ENCODE assay signal across 8 cellular contexts in genomic region chr18:46155652-46156051, GRCh38. TPM values are rescaled to one million over a fixed set of nuclear protein-coding genes. Genes with fewer than 3 reads are reported as not detected.
DNase-seq lines count a peak whose midpoint lies in the region; ATAC-seq and TF ChIP-seq lines count a peak whose summit lies in the region.

No MANE protein-coding gene starts in this region.

- TF ChIP-seq POLR2A in ovary (IDR thresholded peaks at IDR 0.05): no peak
- no peak for TF ChIP-seq POLR2A in heart left ventricle (IDR thresholded peaks at IDR 0.05)

- H3K36me3 ChIP-seq in ovary (no peaks in the 10 kb centered on the region), heart left ventricle (no peaks in the 10 kb centered on the region)

- TF ChIP-seq EP300 in ovary (IDR thresholded peaks at IDR 0.05): no peak

- ATAC-seq in esophagus mucosa (peak; percentile 73), GM19324 (IDR thresholded peaks at IDR 0.05; ENCODE audit: low FRiP score, unreplicated experiment) (no peak), heart left ventricle (no peak)

- H3K4me1 ChIP-seq in ovary (ENCODE audit: insufficient read depth): no peaks in the 10 kb centered on the region
- H3K4me1 ChIP-seq in heart left ventricle: peaks cover 0 to 20% (median 0%) of the 10 kb centered on the region in 12 donors

- H3K27me3 ChIP-seq in ovary (no peaks in the 10 kb centered on the region), heart left ventricle (no peaks in the 10 kb centered on the region)

- H3K27ac ChIP-seq in ovary: no peak overlapping the region
- peak overlapping the region in 1 of 12 donors; percentile 16 for H3K27ac ChIP-seq in heart left ventricle

- 85 to 90% (median 85%) methylated on average over 2 of the region's 2 CpGs for WGBS in ovary, 3 donors
- WGBS in heart left ventricle, 4 donors: 75 to 82% (median 76%) methylated on average over 2 of the region's 2 CpGs

- intact Hi-C loops in ovary (cut with DNase I): loop anchor here in 1 of 4 donors (10.0 kb wide), 1 partner anchor 499 kb away; the partner anchor contains the start of gene LOXHD1
- intact Hi-C loops in heart left ventricle (cut with DNase I): loop anchor here in 2 of 10 donors (10.0 kb wide), 2 partner anchors 259 to 349 kb away; no protein-coding TSS in a partner anchor

- DNase-seq in GOT3 (lab: John Stamatoyannopoulos, UW): peak; percentile 1
- DNase-seq in activated CD4-positive, CD25-positive, alpha-beta regulatory T cell (lab: John Stamatoyannopoulos, UW): peak in 3 of 4 experiments; percentile 19 to 49 (median 48)
- DNase-seq in stimulated activated CD8-positive, alpha-beta memory T cell treated with anti-CD3 and anti-CD28 coated beads, Interleukin-15, amount 100 ng/mL, for 48 hours (ENCODE audit: low read depth in 2 of 2): peak; percentile 30 to 34
- DNase-seq in ovary: no peak
- DNase-seq in Kasumi-1 (lab: John Stamatoyannopoulos, UW): no peak
- DNase-seq in heart left ventricle: no peak

- H3K9me3 ChIP-seq in ovary: no peaks in the 10 kb centered on the region
- no peaks in the 10 kb centered on the region for H3K9me3 ChIP-seq in heart left ventricle

- TF ChIP-seq CTCF in ovary (IDR thresholded peaks at IDR 0.05) (no peak), heart left ventricle (IDR thresholded peaks at IDR 0.05) (no peak)

- H3K4me3 ChIP-seq in ovary (no peak overlapping the region), heart left ventricle (no peak overlapping the region)

RNA-seq across cellular contexts. Expression of gene HAUS1, which starts 51.5 kb away (rescaled TPM):
- total RNA-seq in esophagus mucosa (18.4 TPM), ovary (10 to 100 TPM; 20.3 to 54.2 (median 28.1) TPM), heart left ventricle (10 to 100 TPM in 4 of 9 donors, 1 to 10 TPM in 5; 6.7 to 15.1 (median 9.5) TPM)
- polyA plus RNA-seq in ovary (10 to 100 TPM; 18.6 to 39.0 TPM), heart left ventricle (10 to 100 TPM; 13.0 to 18.6 TPM)

RNA-seq across cellular contexts. Expression of gene ATP5F1A, which starts 57.6 kb away (rescaled TPM):
- total RNA-seq in esophagus mucosa: 466 TPM
- total RNA-seq in ovary: 100 to 1,000 TPM; 267 to 370 (median 294) TPM
- polyA plus RNA-seq in ovary: 100 to 1,000 TPM; 251 to 409 TPM
- 1,000 to 10,000 TPM; 1,078 to 3,149 (median 1,758) TPM for total RNA-seq in heart left ventricle
- 1,000 to 10,000 TPM in 1 of 2 donors, 100 to 1,000 TPM in 1; 926 to 1,050 TPM for polyA plus RNA-seq in heart left ventricle

Comparison
In these comparisons a context has a peak if more than half of its experiments do, and no peak if none do; other contexts are left out.
1. DNase-seq: peak in GOT3 (single experiment), activated CD4-positive, CD25-positive, alpha-beta regulatory T cell (3 of 4) and stimulated activated CD8-positive, alpha-beta memory T cell treated with anti-CD3 and anti-CD28 coated beads, Interleukin-15, amount 100 ng/mL, for 48 hours (2 of 2); none in ovary (0 of 5), Kasumi-1 (0 of 2) and heart left ventricle (0 of 5).